In genomic region chr2:237235383-237236095, GRCh38 we compare ENCODE assay signal across 11 cellular contexts.
DNase-seq lines count a peak whose midpoint lies in the region; ATAC-seq, FAIRE-seq and TF ChIP-seq lines count a peak whose summit lies in the region.
"Had no signal": no experiment of that assay in that cellular context is flagged by ENCODE, and none has a peak within 500 bp of the region (broad histone marks: within the 10 kb centered on the region; RNA-seq: fewer than 3 reads in every experiment).

No MANE protein-coding gene starts in this region.

- H3K4me1 ChIP-seq in HepG2 (ENCODE audit: insufficient read depth, low read length): no peaks in the 10 kb centered on the region
- H3K4me1 ChIP-seq in testis: peaks cover 26% of the 10 kb centered on the region

- no peak for TF ChIP-seq EP300 in HepG2 (IDR thresholded peaks at IDR 0.05; ENCODE audit: low read depth in 2 of 2, low read length in 2 of 2)
- TF ChIP-seq EP300 in HepG2 (CRISPR knock-in tag; IDR thresholded peaks at IDR 0.05; ENCODE audit: borderline replicate concordance): no peak

- peak; percentile 82 for DNase-seq in LHCN-M2 (ENCODE audit: low read depth)
- DNase-seq in cardiac fibroblast (ENCODE audit: low read depth in 2 of 2): peak; percentile 79 to 95
- DNase-seq in HepG2 (ENCODE audit: low spot score): peak; percentile 12
- DNase-seq in testis: peak; percentile 91
- DNase-seq in T-helper 9 cell: no peak
- DNase-seq in lower leg skin (ENCODE audit: low spot score in 2 of 2): no peak
- DNase-seq: NCI-H1694 had no signal

- BruUV-seq in HepG2 (replicated peaks; lab: Mats Ljungman, UMichigan): no TSS peak

- peaks cover 0 to 16% of the 10 kb centered on the region in 2 experiments; a peak in 2 of 5 replicates for H3K27me3 ChIP-seq in HepG2 (ENCODE audit: control insufficient read depth in 1 of 2, insufficient read depth in 2 of 2, low read length in 2 of 2)
- H3K27me3 ChIP-seq in testis: no peaks in the 10 kb centered on the region

- H3K4me3 ChIP-seq in cardiac fibroblast (replicated peaks in 1 of 2; ENCODE audit: low read depth in 2 of 2, low read length in 2 of 2) (no peak overlapping the region), HepG2 (replicated peaks in 1 of 3; ENCODE audit: insufficient read depth in 1 of 3, low read depth in 2 of 3, low read length in 3 of 3) (no peak overlapping the region), testis (no peak overlapping the region), lower leg skin (ENCODE audit: low read depth, poor library complexity, severe bottlenecking) (no peak overlapping the region)

- no peak overlapping the region for H3K4me2 ChIP-seq in HepG2 (ENCODE audit: low read depth, low read length)

- H3K9me3 ChIP-seq in HepG2 (ENCODE audit: low read length) (no peaks in the 10 kb centered on the region), testis (no peaks in the 10 kb centered on the region)

- H3K9ac ChIP-seq in HepG2 (ENCODE audit: insufficient read depth, low read depth, low read length): no peak overlapping the region

- H3K36me3 ChIP-seq in HepG2 (replicated peaks in 1 of 2; ENCODE audit: control insufficient read depth in 1 of 2, insufficient read depth in 2 of 2, low read length in 2 of 2): no peaks in the 10 kb centered on the region
- no peaks in the 10 kb centered on the region for H3K36me3 ChIP-seq in testis (ENCODE audit: low read depth, missing control alignments)

- ATAC-seq in HepG2 (peak; percentile 64), HG03521 (IDR thresholded peaks at IDR 0.05; ENCODE audit: unreplicated experiment) (no peak), HG03095 (IDR thresholded peaks at IDR 0.05; ENCODE audit: unreplicated experiment) (no peak)

- POLR2A ChIA-PET in HepG2 (lab: Yijun Ruan, JAX): no interaction called here

- TF ChIP-seq RAD21 in HepG2 (CRISPR knock-in tag; IDR thresholded peaks at IDR 0.05): no peak

- no peak overlapping the region for H2AFZ ChIP-seq in HepG2 (ENCODE audit: low read length)

- no peak for FAIRE-seq in HepG2 (lab: Jason Lieb, UNC)
- FAIRE-seq: endothelial cell of umbilical vein, G401.6 had no signal

- TF ChIP-seq POLR2A in HepG2 (IDR thresholded peaks at IDR 0.05; ENCODE audit: insufficient read depth in 1 of 2, low read depth in 2 of 2, low read length in 2 of 2): no peak
- TF ChIP-seq POLR2A in testis (IDR thresholded peaks at IDR 0.05): no peak
- TF ChIP-seq POLR2A in lower leg skin (IDR thresholded peaks at IDR 0.05): no peak

- in situ Hi-C loops in HepG2 (cut with HindIII; ENCODE audit: extremely low pct_ligation_motif_present, low pct_unique_long_range_greater_than_20kb): no loop called here

- no peak overlapping the region for H3K27ac ChIP-seq in HepG2 (ENCODE audit: extremely low read length, insufficient read depth, low read length)
- H3K27ac ChIP-seq in testis: peak overlapping the region; percentile 64 to 89

- no peaks in the 10 kb centered on the region for H3K79me2 ChIP-seq in HepG2 (ENCODE audit: insufficient read depth, low read length)

- intact Hi-C loops in HepG2 (cut with micrococcal nuclease; ENCODE audit: unreplicated experiment) (no loop called here), testis (cut with DNase I; ENCODE audit: low total_unique reads) (no loop called here), lower leg skin (cut with DNase I; ENCODE audit: low total_unique reads) (no loop called here)

- CTCF ChIA-PET in HepG2 (lab: Yijun Ruan, JAX; ENCODE audit: low intra/inter-chr PET ratio, low total read pairs): no interaction called here

- H4K20me1 ChIP-seq in HepG2 (ENCODE audit: insufficient read depth, low read length): 0 out of 2 replicates have a peak, but pooled peaks cover 2% of the 10 kb centered on the region

- TF ChIP-seq CTCF in cardiac fibroblast (IDR thresholded peaks at IDR 0.05; ENCODE audit: low read depth, low read length): no peak
- TF ChIP-seq CTCF in HepG2 (CRISPR knock-in tag; IDR thresholded peaks at IDR 0.05): no peak
- TF ChIP-seq CTCF in testis (IDR thresholded peaks at IDR 0.05): no peak
- TF ChIP-seq CTCF in lower leg skin (IDR thresholded peaks at IDR 0.05): no peak

- WGBS in HepG2 (ENCODE audit: low lambda C conversion rate): 34% methylated on average over 6 of the region's 6 CpGs
- WGBS in testis, 2 donors: 52 to 56% methylated on average over 6 of the region's 6 CpGs
- 59 to 63% methylated on average over 6 of the region's 6 CpGs for WGBS in lower leg skin, 2 donors

TF ChIP-seq in HepG2, 621 proteins besides CTCF, POLR2A, EP300 and RAD21:
- TF ChIP-seq FOXA3 (CRISPR knock-in tag; IDR thresholded peaks at IDR 0.05) (no peak), IRF9 (CRISPR knock-in tag; IDR thresholded peaks at IDR 0.05; ENCODE audit: borderline replicate concordance) (no peak), ATAD3A (CRISPR knock-in tag; IDR thresholded peaks at IDR 0.05) (no peak), ZNF768 (CRISPR knock-in tag; IDR thresholded peaks at IDR 0.05) (no peak), GTF2F1 (IDR thresholded peaks at IDR 0.05; ENCODE audit: low read length) (no peak), HNRNPL (IDR thresholded peaks at IDR 0.05; ENCODE audit: low read depth, low read length) (no peak), HNRNPUL1 (IDR thresholded peaks at IDR 0.05; ENCODE audit: low read depth, low read length) (no peak), ZNF691 (CRISPR knock-in tag; IDR thresholded peaks at IDR 0.05; ENCODE audit: borderline replicate concordance, low read depth) (no peak)

Comparison
In these comparisons a context has a peak if more than half of its experiments do, and no peak if none do; other contexts are left out.
1. DNase-seq: peak in LHCN-M2 (single experiment), cardiac fibroblast (2 of 2), HepG2 (single experiment) and testis (single experiment); none in T-helper 9 cell (single experiment) and lower leg skin (0 of 2).